20 cellular contexts compared by ENCODE assay signal in genomic region chr11:125443767-125444311, GRCh38. TPM values are rescaled to one million over a fixed set of nuclear protein-coding genes. Genes with fewer than 3 reads are reported as not detected.
DNase-seq lines count a peak whose midpoint lies in the region; ATAC-seq and TF ChIP-seq lines count a peak whose summit lies in the region.
"Had no signal": no experiment of that assay in that cellular context is flagged by ENCODE, and none has a peak within 500 bp of the region (broad histone marks: within the 10 kb centered on the region; RNA-seq: fewer than 3 reads in every experiment).

No MANE protein-coding gene starts in this region.

- H3K4me1 Mint-ChIP-seq in endothelial cell (ENCODE audit: unreplicated experiment): peaks cover 22% of the 10 kb centered on the region
- H3K4me1 Mint-ChIP-seq: CD4-positive, alpha-beta memory T cell; stimulated activated naive CD8-positive, alpha-beta T cell treated with anti-CD3 and anti-CD28 coated beads, Interleukin-15, amount 100 ng/mL, for 72 hours had no signal

- H2AFZ ChIP-seq in OCI-LY3 (ENCODE audit: low read depth, low read length): peak overlapping the region; percentile 46; the same call in 1 of the 2 replicates

- 0 out of 2 replicates have a peak overlapping the region, but pooled peaks have one; percentile 12 for H3K4me2 ChIP-seq in OCI-LY3 (ENCODE audit: low read length)
- H3K4me2 ChIP-seq: SK-N-SH had no signal

- no peak overlapping the region for H3K4me3 Mint-ChIP-seq in endothelial cell (ENCODE audit: unreplicated experiment)
- H3K4me3 Mint-ChIP-seq: CD4-positive, alpha-beta memory T cell; stimulated activated naive CD8-positive, alpha-beta T cell treated with anti-CD3 and anti-CD28 coated beads, Interleukin-15, amount 100 ng/mL, for 72 hours had no signal

- H3K9me3 Mint-ChIP-seq in endothelial cell (ENCODE audit: unreplicated experiment): no peaks in the 10 kb centered on the region
- H3K9me3 Mint-ChIP-seq: stimulated activated naive CD8-positive, alpha-beta T cell treated with anti-CD3 and anti-CD28 coated beads, Interleukin-15, amount 100 ng/mL, for 72 hours had no signal

- ATAC-seq in HG03159 (IDR thresholded peaks at IDR 0.05; ENCODE audit: unreplicated experiment) (no peak), HG03571 (IDR thresholded peaks at IDR 0.05; ENCODE audit: unreplicated experiment) (no peak)
- ATAC-seq: HCT116; PC-3; stimulated activated naive CD8-positive, alpha-beta T cell treated with anti-CD3 and anti-CD28 coated beads, Interleukin-15, amount 100 ng/mL, for 72 hours had no signal

- H3K36me3 Mint-ChIP-seq in endothelial cell (ENCODE audit: low read depth, unreplicated experiment): no peaks in the 10 kb centered on the region
- H3K36me3 Mint-ChIP-seq: CD4-positive, alpha-beta memory T cell had no signal

- H3K4me1 ChIP-seq in OCI-LY3 (ENCODE audit: low read length): no peaks in the 10 kb centered on the region
- H3K4me1 ChIP-seq: uterus had no signal

- peaks cover 12% of the 10 kb centered on the region for H3K27me3 ChIP-seq in OCI-LY3 (ENCODE audit: low read depth, low read length)
- H3K27me3 ChIP-seq: ovary, uterus had no signal

- no peaks in the 10 kb centered on the region for H4K20me1 ChIP-seq in OCI-LY3 (ENCODE audit: insufficient read depth, low read length)

- H3K9me3 ChIP-seq in OCI-LY3 (ENCODE audit: insufficient read depth, low read length): no peaks in the 10 kb centered on the region
- H3K9me3 ChIP-seq: ovary, SK-N-SH, uterus had no signal

- H3K27me3 Mint-ChIP-seq in endothelial cell (ENCODE audit: unreplicated experiment): peaks cover 2% of the 10 kb centered on the region

- H3K27ac Mint-ChIP-seq in endothelial cell (ENCODE audit: unreplicated experiment): peak overlapping the region; percentile 67
- H3K27ac Mint-ChIP-seq: stimulated activated naive CD8-positive, alpha-beta T cell treated with anti-CD3 and anti-CD28 coated beads, Interleukin-15, amount 100 ng/mL, for 72 hours had no signal

- DNase-seq in ELF-1 (ENCODE audit: low read depth, low spot score): peak; percentile 88
- no peak for DNase-seq in endothelial cell (ENCODE audit: low spot score)
- peak; percentile 32 for DNase-seq in left kidney (ENCODE audit: low read depth, low spot score)
- DNase-seq in OCI-M1 (lab: John Stamatoyannopoulos, UW): no peak
- DNase-seq in DMS 273 (lab: John Stamatoyannopoulos, UW; ENCODE audit: unreplicated experiment): no peak
- DNase-seq: activated CD4-positive, alpha-beta T cell treated with anti-CD3 and anti-CD28 coated beads, Interleukin-2, amount 50 U/mL, for 4 hours; activated T-cell treated with anti-CD3 and anti-CD28 coated beads, Interleukin-2, amount 50 U/mL, for 48 hours; CD4-positive, alpha-beta memory T cell; KBM-7; kidney; NCI-H1105; ovary; PC-3; SK-N-SH; stimulated activated naive CD8-positive, alpha-beta T cell treated with anti-CD3 and anti-CD28 coated beads, Interleukin-15, amount 100 ng/mL, for 72 hours; uterus had no signal

- H3K9ac ChIP-seq in OCI-LY3 (ENCODE audit: low read length): no peak overlapping the region
- H3K9ac ChIP-seq: SK-N-SH had no signal

- no peaks in the 10 kb centered on the region for H3K36me3 ChIP-seq in OCI-LY3 (replicated peaks; ENCODE audit: low read depth, low read length)
- H3K36me3 ChIP-seq: ovary, uterus had no signal

- TF ChIP-seq CTCF in OCI-LY3 (IDR thresholded peaks at IDR 0.05; ENCODE audit: low read depth, low read length) (no peak), endothelial cell (IDR thresholded peaks at IDR 0.05; ENCODE audit: unreplicated experiment) (no peak)

- no peak overlapping the region for H3K27ac ChIP-seq in OCI-LY3 (ENCODE audit: low read length)
- H3K27ac ChIP-seq: ovary, uterus had no signal

- no peaks in the 10 kb centered on the region for H3K79me2 ChIP-seq in OCI-LY3 (ENCODE audit: low read length)

- H3K4me3 ChIP-seq in OCI-LY3 (ENCODE audit: low read length): no peak overlapping the region
- H3K4me3 ChIP-seq: ovary, uterus had no signal

RNA-seq across cellular contexts. Expression of gene FEZ1, which starts 52.2 kb away (rescaled TPM):
- total RNA-seq in endothelial cell (ENCODE audit: unreplicated experiment): 56.0 TPM

Comparison
In these comparisons a context has a peak if more than half of its experiments do, and no peak if none do; other contexts are left out.
1. DNase-seq: peak in ELF-1 (single experiment) and left kidney (single experiment); none in endothelial cell (single experiment), OCI-M1 (single experiment) and DMS 273 (single experiment).